Comparison of ENCODE assay signal across 7 cellular contexts in genomic region chr19:35746087-35746462, GRCh38. TPM values are rescaled to one million over a fixed set of nuclear protein-coding genes. Genes with fewer than 3 reads are reported as not detected.
DNase-seq lines count a peak whose midpoint lies in the region; ATAC-seq, FAIRE-seq and TF ChIP-seq lines count a peak whose summit lies in the region.

No MANE protein-coding gene starts in this region.

- no peaks in the 10 kb centered on the region for H3K9me3 Mint-ChIP-seq in activated naive CD8-positive, alpha-beta T cell treated with anti-CD3 and anti-CD28 coated beads, Interleukin-2, amount 10 ng/mL, durations not matched to agents 7 days and 5 days

- 27% methylated on average over 4 of the region's 4 CpGs for WGBS in HUES64

- H3K27me3 Mint-ChIP-seq in activated naive CD8-positive, alpha-beta T cell treated with anti-CD3 and anti-CD28 coated beads, Interleukin-2, amount 10 ng/mL, durations not matched to agents 7 days and 5 days = no peaks in the 10 kb centered on the region

- no peaks in the 10 kb centered on the region for H4K20me1 ChIP-seq in keratinocyte (ENCODE audit: control insufficient read depth, extremely low read depth, insufficient read depth, low read length)

- no peak for ATAC-seq in activated naive CD8-positive, alpha-beta T cell treated with anti-CD3 and anti-CD28 coated beads, Interleukin-2, amount 10 ng/mL, durations not matched to agents 7 days and 5 days (ENCODE audit: low read depth)
- no peak for ATAC-seq in HG02981 (IDR thresholded peaks at IDR 0.05; ENCODE audit: unreplicated experiment)

- no peak for DNase-seq in activated naive CD8-positive, alpha-beta T cell treated with anti-CD3 and anti-CD28 coated beads, Interleukin-2, amount 10 ng/mL, durations not matched to agents 7 days and 5 days
- no peak for DNase-seq in keratinocyte (ENCODE audit: low read depth, low spot score)
- DNase-seq in AG08395 (ENCODE audit: low spot score) = no peak
- DNase-seq in COLO668 (lab: John Stamatoyannopoulos, UW; ENCODE audit: unreplicated experiment) = no peak

- H3K9me1 ChIP-seq in keratinocyte (ENCODE audit: control insufficient read depth, extremely low read depth, insufficient read depth, low read length) = no peaks in the 10 kb centered on the region

- TF ChIP-seq CTCF in keratinocyte (optimal IDR thresholded peaks at IDR 0.05 in 1 of 3, IDR thresholded peaks at IDR 0.05 in 1 of 3, conservative IDR thresholded peaks at IDR 0.05 in 1 of 3; ENCODE audit: extremely low read depth in 1 of 3, insufficient read depth in 2 of 3, low read length in 3 of 3) = no peak

- H3K9ac ChIP-seq in HUES64 (ENCODE audit: low read depth, low read length) (peak overlapping the region; percentile 72), keratinocyte (ENCODE audit: control insufficient read depth, extremely low read depth, insufficient read depth, low read length) (peak overlapping the region; percentile 93), subcutaneous abdominal adipose tissue (ENCODE audit: low read length in 5 of 5) (peak overlapping the region; percentile 76 to 96 (median 89))

- H3K9me3 ChIP-seq in HUES64 (ENCODE audit: insufficient read depth, low read depth, low read length) (no peaks in the 10 kb centered on the region), keratinocyte (ENCODE audit: control insufficient read depth, low read depth, low read length) (no peaks in the 10 kb centered on the region), subcutaneous abdominal adipose tissue (ENCODE audit: control insufficient read depth in 5 of 5, low read length in 5 of 5) (peaks cover 0 to 2% (median 0%) of the 10 kb centered on the region in 5 donors)

- H3K79me2 ChIP-seq in keratinocyte (ENCODE audit: control insufficient read depth, insufficient read depth, low read length) = peaks cover 30% of the 10 kb centered on the region

- H3K4me1 ChIP-seq in HUES64 (ENCODE audit: insufficient read depth, low read length) (no peaks in the 10 kb centered on the region; the same call in 1 of the 2 replicates), keratinocyte (ENCODE audit: control insufficient read depth, extremely low read depth, insufficient read depth, low read length) (peaks cover 26% of the 10 kb centered on the region), subcutaneous abdominal adipose tissue (ENCODE audit: control insufficient read depth in 5 of 5, insufficient read depth in 5 of 5, low read length in 5 of 5) (peaks cover 20 to 55% (median 45%) of the 10 kb centered on the region in 5 donors)

- no peak for FAIRE-seq in keratinocyte (lab: Jason Lieb, UNC)

- H3K4me3 Mint-ChIP-seq in activated naive CD8-positive, alpha-beta T cell treated with anti-CD3 and anti-CD28 coated beads, Interleukin-2, amount 10 ng/mL, durations not matched to agents 7 days and 5 days = peak overlapping the region; percentile 98

- no peak overlapping the region for H2AFZ ChIP-seq in keratinocyte (ENCODE audit: control insufficient read depth, low read length)

- peaks cover 5% of the 10 kb centered on the region for H3K36me3 Mint-ChIP-seq in activated naive CD8-positive, alpha-beta T cell treated with anti-CD3 and anti-CD28 coated beads, Interleukin-2, amount 10 ng/mL, durations not matched to agents 7 days and 5 days

- H3K4me2 ChIP-seq in keratinocyte (ENCODE audit: control insufficient read depth, extremely low read depth, insufficient read depth, low read depth, low read length) = peak overlapping the region; percentile 92

- H3K36me3 ChIP-seq in HUES64 (ENCODE audit: insufficient read depth, low read length) (peaks cover 9% of the 10 kb centered on the region), keratinocyte (ENCODE audit: control insufficient read depth in 2 of 2, extremely low read depth in 1 of 2, insufficient read depth in 2 of 2, low read length in 2 of 2) (peaks cover 6 to 11% of the 10 kb centered on the region in 2 experiments), subcutaneous abdominal adipose tissue (ENCODE audit: control insufficient read depth in 5 of 5, insufficient read depth in 5 of 5, low read length in 5 of 5) (peaks cover 0 to 15% (median 4%) of the 10 kb centered on the region in 5 donors)

- H3K27ac ChIP-seq in HUES64 (ENCODE audit: low read depth, low read length) (peak overlapping the region; percentile 8; the same call in 1 of the 2 replicates), keratinocyte (ENCODE audit: control insufficient read depth, insufficient read depth, low read length) (peak overlapping the region; percentile 94), subcutaneous abdominal adipose tissue (ENCODE audit: low read depth, low read length) (peak overlapping the region; percentile 99)

- H3K27ac Mint-ChIP-seq in activated naive CD8-positive, alpha-beta T cell treated with anti-CD3 and anti-CD28 coated beads, Interleukin-2, amount 10 ng/mL, durations not matched to agents 7 days and 5 days = peak overlapping the region; percentile 94

- dilution Hi-C loops in keratinocyte (cut with MboI; ENCODE audit: extremely low pct_ligation_motif_present, low sequenced_read_pairs) = no loop called here

- peaks cover 37% of the 10 kb centered on the region for H3K4me1 Mint-ChIP-seq in activated naive CD8-positive, alpha-beta T cell treated with anti-CD3 and anti-CD28 coated beads, Interleukin-2, amount 10 ng/mL, durations not matched to agents 7 days and 5 days

- peak overlapping the region; percentile 72 for H3K4me3 ChIP-seq in HUES64 (ENCODE audit: low read length)
- peak overlapping the region; percentile 65 to 100 (median 98) for H3K4me3 ChIP-seq in keratinocyte (ENCODE audit: control insufficient read depth in 2 of 3, extremely low read depth in 1 of 3, insufficient read depth in 2 of 3, low read depth in 1 of 3, low read length in 3 of 3)
- H3K4me3 ChIP-seq in subcutaneous abdominal adipose tissue (ENCODE audit: low read depth in 1 of 5, low read length in 5 of 5) = peak overlapping the region; percentile 79 to 94 (median 88)

- POLR2A ChIA-PET in activated naive CD8-positive, alpha-beta T cell treated with anti-CD3 and anti-CD28 coated beads, Interleukin-2, amount 10 ng/mL, durations not matched to agents 7 days and 5 days (lab: Charles Lee) = interaction anchor here (0.8 to 3.2 kb wide), 9 partner anchors 9 to 265 kb away, joined by 3 to 20 read pairs (median 5); partner anchors contain the start of genes HSPB6 and PROSER3

- H3K27me3 ChIP-seq in HUES64 (ENCODE audit: insufficient read depth, low read length) = no peaks in the 10 kb centered on the region
- H3K27me3 ChIP-seq in keratinocyte (ENCODE audit: control insufficient read depth, extremely low read depth, insufficient read depth, low read length) = no peaks in the 10 kb centered on the region
- peaks cover 0 to 4% (median 0%) of the 10 kb centered on the region in 5 donors for H3K27me3 ChIP-seq in subcutaneous abdominal adipose tissue (ENCODE audit: control insufficient read depth in 5 of 5, insufficient read depth in 4 of 5, low read length in 5 of 5)

RNA-seq across cellular contexts. Expression of gene PSENEN, which starts 0.6 kb away (rescaled TPM):
- 54.2 TPM for polyA plus RNA-seq in HUES64 (2013, experiment 1 of 2)
- 56.0 TPM for polyA plus RNA-seq in HUES64 (2013, experiment 2 of 2)
- total RNA-seq in activated naive CD8-positive, alpha-beta T cell treated with anti-CD3 and anti-CD28 coated beads, Interleukin-2, amount 10 ng/mL, durations not matched to agents 7 days and 5 days = 10 to 100 TPM; 35.7 to 36.3 TPM
- 36.2 to 53.8 TPM (median 49.7 TPM) in 3 replicates for polyA plus RNA-seq in keratinocyte
- 3.1 TPM for polyA plus RNA-seq in keratinocyte (2011; ENCODE audit: low read depth)
- 49.4 and 58.2 TPM in 2 replicates for polyA plus RNA-seq in keratinocyte (2011; cell fraction: cytosol; rRNA removed)
- polyA plus RNA-seq in keratinocyte (2011; cell fraction: nucleus; rRNA removed) = 36.8 and 56.0 TPM in 2 replicates
- 70.6 and 72.7 TPM in 2 replicates for polyA plus RNA-seq in keratinocyte (2012; ENCODE audit: low replicate concordance)
- 33.1 to 60.8 TPM (median 41.5 TPM) in 3 replicates for polyA minus RNA-seq in keratinocyte
- polyA minus RNA-seq in keratinocyte (2011; cell fraction: cytosol; rRNA and poly(A)+ RNA removed) = 14.2 TPM
- polyA minus RNA-seq in keratinocyte (2011; cell fraction: nucleus; rRNA and poly(A)+ RNA removed) = 13.9 and 15.4 TPM in 2 replicates

RNA-seq across cellular contexts. Expression of gene U2AF1L4, which starts 0.9 kb away (rescaled TPM):
- polyA plus RNA-seq in HUES64 (2013, experiment 1 of 2) = 11.7 TPM
- polyA plus RNA-seq in HUES64 (2013, experiment 2 of 2) = 11.4 TPM
- total RNA-seq in activated naive CD8-positive, alpha-beta T cell treated with anti-CD3 and anti-CD28 coated beads, Interleukin-2, amount 10 ng/mL, durations not matched to agents 7 days and 5 days = 10 to 100 TPM; 31.9 to 33.1 TPM
- 8.9 to 14.7 TPM (median 11.4 TPM) in 3 replicates for polyA plus RNA-seq in keratinocyte
- polyA plus RNA-seq in keratinocyte (2011; ENCODE audit: low read depth) = 1.8 TPM
- 6.4 and 10.2 TPM in 2 replicates for polyA plus RNA-seq in keratinocyte (2011; cell fraction: cytosol; rRNA removed)
- 27.2 and 32.1 TPM in 2 replicates for polyA plus RNA-seq in keratinocyte (2011; cell fraction: nucleus; rRNA removed)
- polyA plus RNA-seq in keratinocyte (2012; ENCODE audit: low replicate concordance) = 9.0 and 12.1 TPM in 2 replicates
- 4.3 to 8.7 TPM (median 8.3 TPM) in 3 replicates for polyA minus RNA-seq in keratinocyte
- 3.5 TPM for polyA minus RNA-seq in keratinocyte (2011; cell fraction: cytosol; rRNA and poly(A)+ RNA removed)
- polyA minus RNA-seq in keratinocyte (2011; cell fraction: nucleus; rRNA and poly(A)+ RNA removed) = 3.8 and 4.7 TPM in 2 replicates

RNA-seq across cellular contexts. Expression of gene LIN37, which starts 2.3 kb away (rescaled TPM):
- polyA plus RNA-seq in HUES64 (2013, experiment 1 of 2) = 2.3 TPM
- polyA plus RNA-seq in HUES64 (2013, experiment 2 of 2) = 3.3 TPM
- total RNA-seq in activated naive CD8-positive, alpha-beta T cell treated with anti-CD3 and anti-CD28 coated beads, Interleukin-2, amount 10 ng/mL, durations not matched to agents 7 days and 5 days = 10 to 100 TPM; 18.3 to 22.4 TPM
- 6.7 to 11.8 TPM (median 9.2 TPM) in 3 replicates for polyA plus RNA-seq in keratinocyte
- 6.4 TPM for polyA plus RNA-seq in keratinocyte (2011; ENCODE audit: low read depth)
- 6.7 and 11.7 TPM in 2 replicates for polyA plus RNA-seq in keratinocyte (2011; cell fraction: cytosol; rRNA removed)
- polyA plus RNA-seq in keratinocyte (2011; cell fraction: nucleus; rRNA removed) = 29.9 and 31.0 TPM in 2 replicates
- 14.0 and 15.0 TPM in 2 replicates for polyA plus RNA-seq in keratinocyte (2012; ENCODE audit: low replicate concordance)
- polyA minus RNA-seq in keratinocyte = 4.1 to 11.4 TPM (median 9.2 TPM) in 3 replicates
- 40.7 TPM for polyA minus RNA-seq in keratinocyte (2011; cell fraction: cytosol; rRNA and poly(A)+ RNA removed)
- 7.9 and 8.4 TPM in 2 replicates for polyA minus RNA-seq in keratinocyte (2011; cell fraction: nucleus; rRNA and poly(A)+ RNA removed)

RNA-seq across cellular contexts. Expression of gene IGFLR1, which starts 3.8 kb away (rescaled TPM):
- 5.0 TPM for polyA plus RNA-seq in HUES64 (2013, experiment 1 of 2)
- 6.0 TPM for polyA plus RNA-seq in HUES64 (2013, experiment 2 of 2)
- total RNA-seq in activated naive CD8-positive, alpha-beta T cell treated with anti-CD3 and anti-CD28 coated beads, Interleukin-2, amount 10 ng/mL, durations not matched to agents 7 days and 5 days = 10 to 100 TPM; 63.0 to 63.4 TPM
- polyA plus RNA-seq in keratinocyte = 0.27 to 1.2 TPM (median 0.34 TPM) in 3 replicates
- polyA plus RNA-seq in keratinocyte (2011; ENCODE audit: low read depth) = not detected
- 0.15 and 0.48 TPM in 2 replicates for polyA plus RNA-seq in keratinocyte (2011; cell fraction: cytosol; rRNA removed)
- polyA plus RNA-seq in keratinocyte (2011; cell fraction: nucleus; rRNA removed) = 0.84 and 3.2 TPM in 2 replicates
- polyA plus RNA-seq in keratinocyte (2012; ENCODE audit: low replicate concordance) = 0.59 and 0.81 TPM in 2 replicates
- 0.96 to 7.2 TPM (median 2.7 TPM) in 3 replicates for polyA minus RNA-seq in keratinocyte
- not detected for polyA minus RNA-seq in keratinocyte (2011; cell fraction: cytosol; rRNA and poly(A)+ RNA removed)
- 1.3 TPM in 1 of 2 replicates, not detected in the other for polyA minus RNA-seq in keratinocyte (2011; cell fraction: nucleus; rRNA and poly(A)+ RNA removed)

RNA-seq across cellular contexts. Expression of gene HSPB6, which starts 10.8 kb away (rescaled TPM):
- polyA plus RNA-seq in HUES64 (2013, experiment 1 of 2) = 0.30 TPM
- polyA plus RNA-seq in HUES64 (2013, experiment 2 of 2) = 0.63 TPM
- under 1 TPM in 1 of 2 experiments, not detected in 1; 0.36 TPM for total RNA-seq in activated naive CD8-positive, alpha-beta T cell treated with anti-CD3 and anti-CD28 coated beads, Interleukin-2, amount 10 ng/mL, durations not matched to agents 7 days and 5 days
- polyA plus RNA-seq in keratinocyte = not detected in 3 replicates
- not detected for polyA plus RNA-seq in keratinocyte (2011; ENCODE audit: low read depth)
- polyA plus RNA-seq in keratinocyte (2011; cell fraction: cytosol; rRNA removed) = not detected in 2 replicates
- not detected in 2 replicates for polyA plus RNA-seq in keratinocyte (2011; cell fraction: nucleus; rRNA removed)
- 0.07 and 0.17 TPM in 2 replicates for polyA plus RNA-seq in keratinocyte (2012; ENCODE audit: low replicate concordance)
- 0.20 TPM in 1 of 3 replicates, not detected in the others for polyA minus RNA-seq in keratinocyte
- not detected for polyA minus RNA-seq in keratinocyte (2011; cell fraction: cytosol; rRNA and poly(A)+ RNA removed)
- not detected in 2 replicates for polyA minus RNA-seq in keratinocyte (2011; cell fraction: nucleus; rRNA and poly(A)+ RNA removed)

Comparison
In these comparisons a context has a peak if more than half of its experiments do, and no peak if none do; other contexts are left out.
1. H3K27ac ChIP-seq: peak in every context shown above with its lines; median percentile 99 in subcutaneous abdominal adipose tissue; 94 in keratinocyte; 8 in HUES64.